Comparison of ENCODE assay signal across 8 cellular contexts in the genomic region with DNA sequence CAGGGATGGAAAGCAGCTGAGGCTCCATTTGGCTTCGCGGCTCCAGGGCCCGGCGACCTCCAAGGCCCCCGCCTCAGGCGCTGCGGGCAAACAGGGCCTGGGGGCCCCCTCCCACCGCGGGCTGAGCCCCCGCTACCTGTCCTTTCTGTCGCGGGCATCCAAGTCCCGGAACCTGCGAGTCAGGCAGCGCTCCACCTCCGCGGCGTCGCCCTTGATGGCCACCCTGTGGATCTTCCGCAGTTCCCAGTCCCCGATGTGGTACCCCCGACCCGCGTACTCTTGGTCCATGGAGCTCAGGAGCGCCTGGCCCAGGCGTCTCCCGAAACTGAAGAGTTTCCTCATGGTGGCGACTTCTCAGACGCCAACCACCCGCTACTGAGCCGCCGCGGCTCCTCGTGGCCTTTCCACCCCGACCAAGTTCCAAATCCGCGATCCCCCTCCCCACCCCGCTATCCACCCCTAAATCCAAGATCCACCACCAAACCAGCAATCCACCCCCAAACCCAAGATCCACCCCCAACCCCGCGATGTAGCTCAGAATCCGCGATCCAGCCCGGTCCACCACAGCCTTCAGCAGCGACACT.
DNase-seq lines count a peak whose midpoint lies in the region; ATAC-seq and TF ChIP-seq lines count a peak whose summit lies in the region.

No MANE protein-coding gene starts in this region.

- H3K79me2 ChIP-seq in neural progenitor cell (ENCODE audit: low read depth) = peaks cover 15% of the 10 kb centered on the region

- no peak overlapping the region for H3K27ac Mint-ChIP-seq in CD4-positive, alpha-beta T cell
- H3K27ac Mint-ChIP-seq in neural progenitor cell = no peak overlapping the region

- no peaks in the 10 kb centered on the region for H3K36me3 ChIP-seq in SK-N-MC (ENCODE audit: insufficient read depth, low read length)
- H3K36me3 ChIP-seq in esophagus (ENCODE audit: control insufficient read depth in 2 of 2, insufficient read depth in 2 of 2, low read length in 1 of 2) = no peaks in the 10 kb centered on the region
- no peaks in the 10 kb centered on the region for H3K36me3 ChIP-seq in neural progenitor cell

- H3K9me3 Mint-ChIP-seq in CD4-positive, alpha-beta T cell = no peaks in the 10 kb centered on the region
- H3K9me3 Mint-ChIP-seq in neural progenitor cell = peaks cover 6% of the 10 kb centered on the region

- intact Hi-C loops in CD4-positive, alpha-beta T cell (cut with DNase I, micrococcal nuclease) = no loop called here

- peak in 1 of 10 experiments; percentile 0 for DNase-seq in CD4-positive, alpha-beta T cell
- no peak for DNase-seq in SK-N-MC (ENCODE audit: low read depth, low spot score)
- peak; percentile 46 for DNase-seq in neural progenitor cell (ENCODE audit: low spot score)
- no peak for DNase-seq in stimulated activated CD4-positive, alpha-beta T cell treated with anti-CD3 and anti-CD28 coated beads, Interleukin-2, amount 100 ng/mL, for 48 hours
- no peak for DNase-seq in NCI-H1105 (lab: John Stamatoyannopoulos, UW)
- DNase-seq in putamen (ENCODE audit: low spot score) = no peak
- no peak for DNase-seq in 8988T

- peak overlapping the region; percentile 79 for H2AFZ ChIP-seq in neural progenitor cell (replicated peaks)

- no peaks in the 10 kb centered on the region for H3K9me3 ChIP-seq in CD4-positive, alpha-beta T cell (ENCODE audit: control insufficient read depth, low read length)
- H3K9me3 ChIP-seq in SK-N-MC (ENCODE audit: low read depth, low read length) = no peaks in the 10 kb centered on the region
- H3K9me3 ChIP-seq in esophagus (ENCODE audit: control insufficient read depth in 2 of 2, insufficient read depth in 1 of 2, low read depth in 1 of 2, low read length in 1 of 2) = no peaks in the 10 kb centered on the region
- H3K9me3 ChIP-seq in neural progenitor cell (ENCODE audit: low read depth) = no peaks in the 10 kb centered on the region

- peak overlapping the region; percentile 93 for H3K4me2 ChIP-seq in neural progenitor cell

- no peak for TF ChIP-seq CTCF in CD4-positive, alpha-beta T cell (IDR thresholded peaks at IDR 0.05)
- no peak for TF ChIP-seq CTCF in neural progenitor cell (IDR thresholded peaks at IDR 0.05)

- ATAC-seq in CD4-positive, alpha-beta T cell (ENCODE audit: poor library complexity) = peak; percentile 19

- H4K20me1 ChIP-seq in neural progenitor cell (ENCODE audit: low read depth) = peaks cover 7% of the 10 kb centered on the region

- H3K9ac ChIP-seq in SK-N-MC (ENCODE audit: insufficient read length) = no peak overlapping the region
- no peak overlapping the region for H3K9ac ChIP-seq in neural progenitor cell

- WGBS in esophagus, 2 donors = 6 to 7% methylated on average over 44 of the region's 44 CpGs

- peaks cover 25% of the 10 kb centered on the region for H3K27me3 ChIP-seq in CD4-positive, alpha-beta T cell (ENCODE audit: control insufficient read depth, insufficient read depth, low read length)
- H3K27me3 ChIP-seq in esophagus (ENCODE audit: control insufficient read depth in 1 of 2, insufficient read depth in 2 of 2, low read length in 2 of 2) (peaks cover 0 to 5% of the 10 kb centered on the region in 2 donors), neural progenitor cell (peaks cover 57% of the 10 kb centered on the region)

- peaks cover 5% of the 10 kb centered on the region for H3K4me1 Mint-ChIP-seq in CD4-positive, alpha-beta T cell (ENCODE audit: low read depth)
- peaks cover 7% of the 10 kb centered on the region for H3K4me1 Mint-ChIP-seq in neural progenitor cell

- H3K36me3 Mint-ChIP-seq in CD4-positive, alpha-beta T cell (ENCODE audit: low read depth) = no peaks in the 10 kb centered on the region
- H3K36me3 Mint-ChIP-seq in neural progenitor cell = no peaks in the 10 kb centered on the region

- peaks cover 0 to 4% of the 10 kb centered on the region in 2 donors for H3K4me1 ChIP-seq in esophagus (ENCODE audit: control insufficient read depth in 2 of 2, insufficient read depth in 2 of 2, low read length in 1 of 2)
- peaks cover 7% of the 10 kb centered on the region for H3K4me1 ChIP-seq in neural progenitor cell

- POLR2A ChIA-PET in CD4-positive, alpha-beta T cell (lab: Charles Lee) = interaction anchor here (0.5 to 1.7 kb wide), 2 partner anchors 17 to 280 kb away, joined by 3 to 15 read pairs; no protein-coding TSS in a partner anchor

- H3K4me3 ChIP-seq in SK-N-MC (peak overlapping the region; percentile 25; the same call in 1 of the 2 replicates), esophagus (ENCODE audit: low read depth in 1 of 2, low read length in 2 of 2) (peak overlapping the region; percentile 30 to 34), neural progenitor cell (peak overlapping the region; percentile 62)

- H3F3A ChIP-seq in neural progenitor cell (ENCODE audit: low read depth) = peaks cover 14% of the 10 kb centered on the region

- H3K4me3 Mint-ChIP-seq in CD4-positive, alpha-beta T cell = peak overlapping the region; percentile 77
- peak overlapping the region; percentile 88 for H3K4me3 Mint-ChIP-seq in neural progenitor cell

- H3K27me3 Mint-ChIP-seq in CD4-positive, alpha-beta T cell = peaks cover 58% of the 10 kb centered on the region
- peaks cover 35% of the 10 kb centered on the region for H3K27me3 Mint-ChIP-seq in neural progenitor cell (ENCODE audit: insufficient read depth, low read depth)

- H3K27ac ChIP-seq in CD4-positive, alpha-beta T cell (ENCODE audit: low read depth, low read length) = no peak overlapping the region
- H3K27ac ChIP-seq in SK-N-MC (no peak overlapping the region), esophagus (ENCODE audit: low read depth in 2 of 2, low read length in 1 of 2) (no peak overlapping the region), neural progenitor cell (no peak overlapping the region)

- CTCF ChIA-PET in CD4-positive, alpha-beta T cell (lab: Charles Lee) = interaction anchor here (1.2 kb wide), 1 partner anchor 17 kb away, joined by 3 read pairs; no protein-coding TSS in a partner anchor
